18 cellular contexts compared by ENCODE assay signal in the genomic region with DNA sequence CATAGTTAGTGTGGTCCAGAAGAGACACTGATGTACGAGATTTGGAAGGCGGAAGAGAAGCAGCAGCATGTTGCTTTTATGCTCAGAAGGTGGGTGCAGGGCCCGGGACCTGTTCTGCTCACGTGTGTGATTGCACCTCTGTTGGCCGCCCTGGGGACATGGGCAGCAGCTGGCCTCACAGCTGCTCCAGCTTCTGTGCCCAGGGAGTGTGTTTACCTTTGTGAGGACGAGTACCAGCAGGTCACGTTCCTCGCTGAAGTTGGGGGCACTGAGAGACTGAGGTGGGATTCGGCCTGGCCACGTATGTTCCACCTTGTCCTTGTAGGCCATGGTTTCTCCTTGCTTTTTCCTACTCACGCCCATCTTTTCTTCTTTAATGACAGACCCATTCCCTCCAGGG.
DNase-seq lines count a peak whose midpoint lies in the region; FAIRE-seq and TF ChIP-seq lines count a peak whose summit lies in the region.
"Had no signal": no experiment of that assay in that cellular context is flagged by ENCODE, and none has a peak within 500 bp of the region (broad histone marks: within the 10 kb centered on the region; RNA-seq: fewer than 3 reads in every experiment).

No MANE protein-coding gene starts in this region.

- DNase-seq in DMS 273 (lab: John Stamatoyannopoulos, UW; ENCODE audit: unreplicated experiment): peak; percentile 19
- DNase-seq in DMS 273 treated with DMSO at 0.1 percent for 48 hours (lab: John Stamatoyannopoulos, UW): no peak
- DNase-seq in COLO668 (lab: John Stamatoyannopoulos, UW; ENCODE audit: unreplicated experiment): peak; percentile 27
- DNase-seq in NCI-H69 (lab: John Stamatoyannopoulos, UW): peak; percentile 73
- DNase-seq in kidney: peak; percentile 61
- no peak for DNase-seq in transverse colon
- DNase-seq in activated T-helper 2 cell treated with anti-CD3 and anti-CD28 coated beads, Interferon-gamma antibody, Interleukin-2, Interleukin-4, amounts not matched to agents 10 μg/mL and 5 μg/mL and 100 μg/mL, durations not matched to agents 14 hours and 24 hours and 36 hours (ENCODE audit: low spot score): no peak
- DNase-seq: AML-193; CD4-positive, alpha-beta T cell; DND-41; EL; GOT3; H9 had no signal

- no peak overlapping the region for H3K4me3 ChIP-seq in kidney (ENCODE audit: low read length in 2 of 2)
- no peak overlapping the region for H3K4me3 ChIP-seq in transverse colon
- H3K4me3 ChIP-seq: A549, GM12878 had no signal

- intact Hi-C loops in kidney (cut with DNase I): no loop called here
- intact Hi-C loops in transverse colon (cut with DNase I; ENCODE audit: low total_unique reads): loop anchor here (5.0 kb wide), 1 partner anchor 1516 kb away; no protein-coding TSS in a partner anchor
- intact Hi-C loops in activated T-helper 2 cell treated with anti-CD3 and anti-CD28 coated beads, Interferon-gamma antibody, Interleukin-2, Interleukin-4, amounts not matched to agents 10 μg/mL and 5 μg/mL and 100 μg/mL, durations not matched to agents 14 hours and 24 hours and 36 hours (cut with micrococcal nuclease): no loop called here

- H3K27ac ChIP-seq in kidney (ENCODE audit: low read depth in 2 of 2, low read length in 2 of 2) (no peak overlapping the region), transverse colon (no peak overlapping the region)
- H3K27ac ChIP-seq: 22Rv1, A549, C4-2B, HL-60 had no signal

- in situ Hi-C loops in transverse colon (cut with MboI; ENCODE audit: low pct_ligation_motif_present in 1 of 4, low pct_unique_long_range_greater_than_20kb in 1 of 4, low sequenced_read_pairs in 3 of 4): loop anchor here (10.0 to 25.0 kb wide), 4 partner anchors 149 to 569 kb away; no protein-coding TSS in a partner anchor

- H3K27ac Mint-ChIP-seq in activated T-helper 2 cell treated with anti-CD3 and anti-CD28 coated beads, Interferon-gamma antibody, Interleukin-2, Interleukin-4, amounts not matched to agents 10 μg/mL and 5 μg/mL and 100 μg/mL, durations not matched to agents 14 hours and 24 hours and 36 hours: no peak overlapping the region
- H3K27ac Mint-ChIP-seq: CD4-positive, alpha-beta T cell; H9 had no signal

- peaks cover 20% of the 10 kb centered on the region for H3K27me3 Mint-ChIP-seq in activated T-helper 2 cell treated with anti-CD3 and anti-CD28 coated beads, Interferon-gamma antibody, Interleukin-2, Interleukin-4, amounts not matched to agents 10 μg/mL and 5 μg/mL and 100 μg/mL, durations not matched to agents 14 hours and 24 hours and 36 hours (ENCODE audit: low read depth)

- H3K4me1 Mint-ChIP-seq in activated T-helper 2 cell treated with anti-CD3 and anti-CD28 coated beads, Interferon-gamma antibody, Interleukin-2, Interleukin-4, amounts not matched to agents 10 μg/mL and 5 μg/mL and 100 μg/mL, durations not matched to agents 14 hours and 24 hours and 36 hours (ENCODE audit: low read depth): no peaks in the 10 kb centered on the region
- H3K4me1 Mint-ChIP-seq: H9 had no signal

- H3K4me1 ChIP-seq in kidney (ENCODE audit: control insufficient read depth in 1 of 2, insufficient read depth in 1 of 2, low read depth in 1 of 2, low read length in 2 of 2) (peaks cover 0 to 2% of the 10 kb centered on the region in 2 donors), transverse colon (no peaks in the 10 kb centered on the region)
- H3K4me1 ChIP-seq: A549 had no signal

- no peaks in the 10 kb centered on the region for H3K36me3 Mint-ChIP-seq in activated T-helper 2 cell treated with anti-CD3 and anti-CD28 coated beads, Interferon-gamma antibody, Interleukin-2, Interleukin-4, amounts not matched to agents 10 μg/mL and 5 μg/mL and 100 μg/mL, durations not matched to agents 14 hours and 24 hours and 36 hours (ENCODE audit: low read depth)

- H3K36me3 ChIP-seq in kidney (ENCODE audit: control insufficient read depth in 1 of 2, insufficient read depth in 2 of 2, low read length in 2 of 2): no peaks in the 10 kb centered on the region
- no peaks in the 10 kb centered on the region for H3K36me3 ChIP-seq in transverse colon

- no peak overlapping the region for H3K9ac ChIP-seq in kidney (ENCODE audit: low read length in 2 of 2)

- FAIRE-seq in kidney (lab: Jason Lieb, UNC): no peak
- FAIRE-seq: A549, GM12878 had no signal

- no peak overlapping the region for H3K4me3 Mint-ChIP-seq in activated T-helper 2 cell treated with anti-CD3 and anti-CD28 coated beads, Interferon-gamma antibody, Interleukin-2, Interleukin-4, amounts not matched to agents 10 μg/mL and 5 μg/mL and 100 μg/mL, durations not matched to agents 14 hours and 24 hours and 36 hours (ENCODE audit: low read depth)
- H3K4me3 Mint-ChIP-seq: CD4-positive, alpha-beta T cell; H9 had no signal

- H3K9me3 ChIP-seq in kidney (ENCODE audit: control insufficient read depth in 1 of 2, low read length in 2 of 2) (no peaks in the 10 kb centered on the region), transverse colon (no peaks in the 10 kb centered on the region)
- H3K9me3 ChIP-seq: A549 had no signal

- TF ChIP-seq POLR2A in transverse colon (IDR thresholded peaks at IDR 0.05): no peak

- no peaks in the 10 kb centered on the region for H3K9me3 Mint-ChIP-seq in activated T-helper 2 cell treated with anti-CD3 and anti-CD28 coated beads, Interferon-gamma antibody, Interleukin-2, Interleukin-4, amounts not matched to agents 10 μg/mL and 5 μg/mL and 100 μg/mL, durations not matched to agents 14 hours and 24 hours and 36 hours
- H3K9me3 Mint-ChIP-seq: CD4-positive, alpha-beta T cell; H9 had no signal

- TF ChIP-seq CTCF in kidney (IDR thresholded peaks at IDR 0.05; ENCODE audit: borderline replicate concordance, extremely low read depth, insufficient read depth) (no peak), transverse colon (IDR thresholded peaks at IDR 0.05) (no peak)

- peaks cover 14% of the 10 kb centered on the region for H3K27me3 ChIP-seq in transverse colon

- WGBS in transverse colon (ENCODE audit: low coverage in 1 of 2), 2 donors: 67 to 73% methylated on average over 3 to 11 of the region's 11 CpGs

- TF ChIP-seq EP300 in transverse colon (IDR thresholded peaks at IDR 0.05; ENCODE audit: low read depth): no peak

Comparison
In these comparisons a context has a peak if more than half of its experiments do, and no peak if none do; other contexts are left out.
1. DNase-seq: peak in DMS 273 (single experiment), COLO668 (single experiment), NCI-H69 (single experiment) and kidney (single experiment); none in DMS 273 treated with DMSO at 0.1 percent for 48 hours (single experiment), transverse colon (single experiment) and activated T-helper 2 cell treated with anti-CD3 and anti-CD28 coated beads, Interferon-gamma antibody, Interleukin-2, Interleukin-4, amounts not matched to agents 10 μg/mL and 5 μg/mL and 100 μg/mL, durations not matched to agents 14 hours and 24 hours and 36 hours (single experiment).